1 cellular context compared by ENCODE assay signal in genomic region chr1:202107801-202108731, GRCh38.
TF ChIP-seq lines count a peak whose summit lies in the region.

No MANE protein-coding gene starts in this region.

TF ChIP-seq in H1, 55 proteins besides CTCF, POLR2A, EP300 and RAD21:
- TF ChIP-seq BRCA1 (IDR thresholded peaks at IDR 0.05; ENCODE audit: low read depth, low read length) (no peak), KDM5A (IDR thresholded peaks at IDR 0.05; ENCODE audit: low read length) (no peak), TAF7 (optimal IDR thresholded peaks at IDR 0.05; ENCODE audit: borderline replicate concordance, low read depth, low read length) (no peak), CHD1 (IDR thresholded peaks at IDR 0.05; ENCODE audit: low read depth, low read length) (no peak), POLR2AphosphoS5 (IDR thresholded peaks at IDR 0.05; ENCODE audit: low read depth, low read length) (no peak), ATF2 (IDR thresholded peaks at IDR 0.05; ENCODE audit: low read length) (no peak), YY1 (IDR thresholded peaks at IDR 0.05; ENCODE audit: low read depth, low read length) (no peak), JUND (IDR thresholded peaks at IDR 0.05; ENCODE audit: low read length) (no peak), RXRA (IDR thresholded peaks at IDR 0.05; ENCODE audit: insufficient read depth, low read depth, low read length) (no peak), MAX (IDR thresholded peaks at IDR 0.05) (no peak), RFX5 (IDR thresholded peaks at IDR 0.05; ENCODE audit: borderline replicate concordance, low read depth, low read length) (no peak), EZH2 (IDR thresholded peaks at IDR 0.05; ENCODE audit: low read depth, low read length, severe bottlenecking) (no peak), ZNF274 (IDR thresholded peaks at IDR 0.05; ENCODE audit: borderline replicate concordance, extremely low read depth, low read length) (no peak), KDM1A (IDR thresholded peaks at IDR 0.05; ENCODE audit: borderline replicate concordance, low read length) (no peak), BACH1 (IDR thresholded peaks at IDR 0.05; ENCODE audit: low read length) (no peak), RNF2 (IDR thresholded peaks at IDR 0.05; ENCODE audit: borderline replicate concordance, low read depth, low read length, missing control alignments, poor library complexity, severe bottlenecking) (no peak)
